ENCODE assay signal across 8 cellular contexts in genomic region chr14:23969433-23970282, GRCh38. TPM values are rescaled to one million over a fixed set of nuclear protein-coding genes. Genes with fewer than 3 reads are reported as not detected.
DNase-seq lines count a peak whose midpoint lies in the region; ATAC-seq, FAIRE-seq and TF ChIP-seq lines count a peak whose summit lies in the region.
"Not testable (repeated sequence)": the region's sequence is repeated elsewhere in the genome, so short reads cannot be mapped to it uniquely, and the experiment has no call there.

No MANE protein-coding gene starts in this region.

- TF ChIP-seq POLR2A in A549 (IDR thresholded peaks at IDR 0.05; ENCODE audit: low read length) = not testable (repeated sequence)

- H3K36me3 ChIP-seq in RWPE2 (ENCODE audit: low read depth) = not testable (repeated sequence)

- not testable (repeated sequence) for H3K36me3 Mint-ChIP-seq in effector memory CD8-positive, alpha-beta T cell (ENCODE audit: insufficient read depth); memory B cell

- not testable (repeated sequence) for TF ChIP-seq CTCF in A549 (IDR thresholded peaks at IDR 0.05); RWPE2 (IDR thresholded peaks at IDR 0.05; ENCODE audit: poor library complexity, severe bottlenecking)

- CTCF ChIA-PET in A549 (lab: Yijun Ruan, JAX) = not testable (repeated sequence)

- H3K27me3 Mint-ChIP-seq in effector memory CD8-positive, alpha-beta T cell; memory B cell: not testable (repeated sequence)

- not testable (repeated sequence) for H3K27ac Mint-ChIP-seq in effector memory CD8-positive, alpha-beta T cell; memory B cell

- H3K9me3 ChIP-seq in A549; RWPE2 (ENCODE audit: severe bottlenecking): not testable (repeated sequence)

- TF ChIP-seq EP300 in A549 (IDR thresholded peaks at IDR 0.05) = not testable (repeated sequence)

- H3K9me3 Mint-ChIP-seq in effector memory CD8-positive, alpha-beta T cell; memory B cell: not testable (repeated sequence)

- ATAC-seq in A549 (peak; percentile 74 to 78), GM19328 (IDR thresholded peaks at IDR 0.05; ENCODE audit: unreplicated experiment) (peak; percentile 68), HG03280 (IDR thresholded peaks at IDR 0.05; ENCODE audit: unreplicated experiment) (peak; percentile 87), RWPE2 (ENCODE audit: low read depth) (peak; percentile 74), memory B cell (ENCODE audit: low read depth) (peak; percentile 75)
- ATAC-seq in effector memory CD8-positive, alpha-beta T cell (replicated peaks) = peak; percentile 86

- H3K27me3 ChIP-seq in RWPE2 (ENCODE audit: insufficient read depth, poor library complexity, severe bottlenecking) = not testable (repeated sequence)

- not testable (repeated sequence) for H3K4me1 Mint-ChIP-seq in effector memory CD8-positive, alpha-beta T cell (ENCODE audit: low read depth in 2 of 2)
- H3K4me1 Mint-ChIP-seq in memory B cell = peaks cover 10% of the 10 kb centered on the region

- H3K4me3 Mint-ChIP-seq in effector memory CD8-positive, alpha-beta T cell = peak overlapping the region in 1 of 2 donors; percentile 21
- peak overlapping the region; percentile 14 for H3K4me3 Mint-ChIP-seq in memory B cell

- not testable (repeated sequence) for TF ChIP-seq RAD21 in A549 (conservative IDR thresholded peaks at IDR 0.05 in 1 of 2, IDR thresholded peaks at IDR 0.05 in 1 of 2)

- 82% methylated on average over 24 of the region's 65 CpGs for WGBS in A549 (ENCODE audit: missing lambda C conversion rate)

- not testable (repeated sequence) for H3K4me1 ChIP-seq in A549; RWPE2 (ENCODE audit: insufficient read depth, poor library complexity, severe bottlenecking)

- not testable (repeated sequence) for H3K4me3 ChIP-seq in A549
- peak overlapping the region; percentile 15 for H3K4me3 ChIP-seq in RWPE2 (ENCODE audit: severe bottlenecking)

- peak overlapping the region; percentile 40 to 76; a peak in 3 of 6 replicates for H3K27ac ChIP-seq in A549
- not testable (repeated sequence) for H3K27ac ChIP-seq in RWPE2 (ENCODE audit: poor library complexity, severe bottlenecking)

- not testable (repeated sequence) for DNase-seq in A549 (ENCODE audit: low read depth in 1 of 2, low spot score in 1 of 2); RWPE2 (ENCODE audit: low spot score)
- DNase-seq in activated T-helper 1 cell treated with Interleukin-2 at 50 U/mL for 16 hours (ENCODE audit: low read depth) (peak; percentile 38), memory B cell (ENCODE audit: low spot score in 2 of 2) (peak; percentile 23 to 42)
- DNase-seq in effector memory CD8-positive, alpha-beta T cell = peak in 2 of 3 experiments; percentile 15 to 35
- DNase-seq in stimulated activated CD4-positive, alpha-beta T cell treated with anti-CD3 and anti-CD28 coated beads, Interleukin-12 subunit alpha, Interleukin-12 subunit beta, amount 100 ng/mL, for 48 hours (ENCODE audit: low read depth in 2 of 3, low spot score in 1 of 3) = peak; percentile 36 to 70 (median 56)

- POLR2A ChIA-PET in A549 (lab: Yijun Ruan, JAX) = not testable (repeated sequence)

- FAIRE-seq in A549 (lab: Jason Lieb, UNC) = not testable (repeated sequence)

- peak overlapping the region; percentile 53; the same call in 1 of the 3 replicates for H3K4me2 ChIP-seq in A549

RNA-seq across cellular contexts. Expression of gene DHRS4, which starts 16.1 kb away (rescaled TPM):
- 26.5 and 28.5 TPM in 2 replicates for polyA plus RNA-seq in A549 (2011; rRNA removed)
- 57.8 and 60.2 TPM in 2 replicates for polyA plus RNA-seq in A549 (2012; cell fraction: cytosol; rRNA removed)
- polyA plus RNA-seq in A549 (2012; cell fraction: nucleus; rRNA removed) = 39.2 and 41.7 TPM in 2 replicates
- polyA plus RNA-seq in A549 (2017; fragmentation: RNase III; extraction: RNeasy Plus Mini Kit Qiagen cat#74134 plus additional on column Dnase treatment) = 60.9 to 64.8 TPM (median 62.7 TPM) in 3 replicates
- polyA minus RNA-seq in A549 (2011; rRNA and poly(A)+ RNA removed) = 18.8 and 21.7 TPM in 2 replicates

RNA-seq across cellular contexts. Expression of gene DHRS4L2, which starts 19.1 kb away (rescaled TPM):
- polyA plus RNA-seq in A549 (2011; rRNA removed) (18.8 and 23.4 TPM in 2 replicates), A549 (2017; fragmentation: RNase III; extraction: RNeasy Plus Mini Kit Qiagen cat#74134 plus additional on column Dnase treatment) (25.6 to 28.1 TPM (median 27.0 TPM) in 3 replicates)
- polyA plus RNA-seq in A549 (2012; cell fraction: cytosol; rRNA removed) = 29.7 and 29.8 TPM in 2 replicates
- 19.9 and 20.5 TPM in 2 replicates for polyA plus RNA-seq in A549 (2012; cell fraction: nucleus; rRNA removed)
- 19.1 and 19.4 TPM in 2 replicates for polyA minus RNA-seq in A549 (2011; rRNA and poly(A)+ RNA removed)
